Comparison of ENCODE assay signal across 8 cellular contexts in genomic region chr12:50505386-50505827, GRCh38. TPM values are rescaled to one million over a fixed set of nuclear protein-coding genes. Genes with fewer than 3 reads are reported as not detected.
DNase-seq lines count a peak whose midpoint lies in the region; ATAC-seq and TF ChIP-seq lines count a peak whose summit lies in the region.

No MANE protein-coding gene starts in this region.

- no peak for TF ChIP-seq EP300 in stomach (IDR thresholded peaks at IDR 0.05)

- peak; percentile 20 for ATAC-seq in GM19351 (IDR thresholded peaks at IDR 0.05; ENCODE audit: unreplicated experiment)
- peak; percentile 26 for ATAC-seq in HG03460 (IDR thresholded peaks at IDR 0.05; ENCODE audit: unreplicated experiment)
- peak; percentile 16 for ATAC-seq in activated B cell treated with CpG ODN at 0.5 μM for 24 hours (ENCODE audit: low read depth)
- ATAC-seq in effector memory CD8-positive, alpha-beta T cell (replicated peaks) = peak; percentile 21

- H3K4me3 ChIP-seq in stomach = peak overlapping the region; percentile 77 to 97 (median 84)

- no peak for TF ChIP-seq POLR2A in stomach (IDR thresholded peaks at IDR 0.05)

- H3K4me1 Mint-ChIP-seq in activated B cell treated with CpG ODN at 0.5 μM for 24 hours = peaks cover 53% of the 10 kb centered on the region
- peaks cover 29 to 41% of the 10 kb centered on the region in 2 donors for H3K4me1 Mint-ChIP-seq in effector memory CD8-positive, alpha-beta T cell (ENCODE audit: low read depth in 2 of 2)

- H3K36me3 ChIP-seq in stomach = no peaks in the 10 kb centered on the region

- WGBS in stomach, 5 donors = 0 to 2% (median 0%) methylated on average over 13 of the region's 13 CpGs

- peaks cover 14 to 55% (median 37%) of the 10 kb centered on the region in 4 donors for H3K4me1 ChIP-seq in stomach

- DNase-seq in CD1c-positive myeloid dendritic cell (ENCODE audit: extremely low spot score) (peak; percentile 23), activated B cell treated with CpG ODN at 0.5 μM for 24 hours (no peak), midbrain (lab: John Stamatoyannopoulos, UW) (peak; percentile 65), stomach (no peak), NCI-H2081 (lab: John Stamatoyannopoulos, UW) (no peak)
- peak in 1 of 3 experiments; percentile 14 for DNase-seq in effector memory CD8-positive, alpha-beta T cell

- H3K27ac ChIP-seq in stomach = peak overlapping the region; percentile 94 to 98 (median 96)

- TF ChIP-seq CTCF in activated B cell treated with CpG ODN at 0.5 μM for 24 hours (IDR thresholded peaks at IDR 0.05) (no peak), stomach (IDR thresholded peaks at IDR 0.05) (no peak)

- no peaks in the 10 kb centered on the region for H3K9me3 Mint-ChIP-seq in activated B cell treated with CpG ODN at 0.5 μM for 24 hours
- H3K9me3 Mint-ChIP-seq in effector memory CD8-positive, alpha-beta T cell = no peaks in the 10 kb centered on the region

- H3K4me3 Mint-ChIP-seq in activated B cell treated with CpG ODN at 0.5 μM for 24 hours = peak overlapping the region; percentile 95
- peak overlapping the region; percentile 95 for H3K4me3 Mint-ChIP-seq in effector memory CD8-positive, alpha-beta T cell

- H3K36me3 Mint-ChIP-seq in activated B cell treated with CpG ODN at 0.5 μM for 24 hours (ENCODE audit: low read depth) = peaks cover 7% of the 10 kb centered on the region
- peaks cover 8% of the 10 kb centered on the region for H3K36me3 Mint-ChIP-seq in effector memory CD8-positive, alpha-beta T cell (ENCODE audit: insufficient read depth)

- no peaks in the 10 kb centered on the region for H3K27me3 ChIP-seq in stomach

- CTCF ChIA-PET in activated B cell treated with CpG ODN at 0.5 μM for 24 hours (lab: Charles Lee) = interaction anchor here (0.6 to 5.1 kb wide), 16 partner anchors 12 to 190 kb away, joined by 3 to 118 read pairs (median 4); no protein-coding TSS in a partner anchor

- H3K27me3 Mint-ChIP-seq in activated B cell treated with CpG ODN at 0.5 μM for 24 hours = no peaks in the 10 kb centered on the region
- H3K27me3 Mint-ChIP-seq in effector memory CD8-positive, alpha-beta T cell = no peaks in the 10 kb centered on the region

- H3K9me3 ChIP-seq in stomach = peaks cover 0 to 4% (median 0%) of the 10 kb centered on the region in 4 donors

- POLR2A ChIA-PET in activated B cell treated with CpG ODN at 0.5 μM for 24 hours (lab: Charles Lee) = interaction anchor here (0.7 to 2.4 kb wide), 12 partner anchors 10 to 258 kb away, joined by 3 to 35 read pairs (median 6); partner anchors contain the start of gene ATF1

- peak overlapping the region; percentile 95 for H3K27ac Mint-ChIP-seq in activated B cell treated with CpG ODN at 0.5 μM for 24 hours
- H3K27ac Mint-ChIP-seq in effector memory CD8-positive, alpha-beta T cell = peak overlapping the region; percentile 88 to 90

- intact Hi-C loops in activated B cell treated with CpG ODN at 0.5 μM for 24 hours (cut with micrococcal nuclease) (loop anchor here (1.0 to 5.0 kb wide), 4 partner anchors 12 to 260 kb away; no protein-coding TSS in a partner anchor), stomach (cut with DNase I; ENCODE audit: low total_unique reads) (no loop called here)

RNA-seq across cellular contexts. Expression of gene DIP2B, which starts 0.6 kb away (rescaled TPM):
- total RNA-seq in activated B cell treated with CpG ODN at 0.5 μM for 24 hours (32.2 and 32.3 TPM in 2 replicates), stomach (100 to 1,000 TPM in 1 of 5 donors, 10 to 100 TPM in 3, 1 to 10 TPM in 1; 5.8 to 136 (median 20.6) TPM)
- polyA plus RNA-seq in stomach = 1 to 10 TPM; 2.7 to 4.2 (median 3.9) TPM

Comparison
In these comparisons a context has a peak if more than half of its experiments do, and no peak if none do; other contexts are left out.
1. DNase-seq: peak in CD1c-positive myeloid dendritic cell (single experiment) and midbrain (single experiment); none in activated B cell treated with CpG ODN at 0.5 μM for 24 hours (single experiment), stomach (single experiment) and NCI-H2081 (0 of 2).
2. Peak in every context shown above with its lines, with median percentiles within 50 percentile points of each other: ATAC-seq.